29 cellular contexts compared by ENCODE assay signal in the genomic region with DNA sequence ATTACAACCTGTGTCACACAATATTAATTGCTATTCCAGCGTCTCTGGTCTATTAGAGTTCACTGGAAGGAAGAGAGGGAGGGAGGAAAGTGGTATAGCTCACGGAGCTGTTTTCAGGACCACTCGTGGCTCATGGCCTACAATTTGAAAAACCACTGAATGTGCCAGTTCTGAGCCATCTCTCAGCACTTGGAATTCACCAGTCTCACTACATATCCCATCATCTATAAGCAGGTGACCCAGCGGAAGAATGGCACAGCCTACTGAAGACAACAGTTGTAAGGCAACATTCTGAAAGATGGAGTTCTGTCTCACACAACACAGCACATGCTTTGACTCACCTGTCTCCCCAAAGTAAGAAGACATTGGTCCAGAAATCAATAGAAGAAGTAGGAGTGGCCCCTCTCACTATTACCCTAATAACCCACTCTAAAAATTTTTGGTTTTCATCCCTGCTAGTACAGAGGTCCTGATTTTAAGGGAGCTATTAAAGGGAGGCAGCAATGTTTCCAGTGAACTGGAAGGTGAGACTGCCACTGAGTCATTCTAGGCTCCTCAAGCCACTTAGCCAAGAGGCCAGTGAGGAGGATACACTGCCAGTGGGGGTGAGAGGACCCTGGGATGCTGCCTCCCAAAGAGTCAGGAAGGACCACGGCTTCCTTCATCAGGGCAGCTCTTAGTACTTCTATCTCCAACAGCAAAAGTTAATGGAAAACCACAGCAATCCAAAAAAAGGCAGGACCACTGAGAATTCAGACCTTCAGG. TPM values are rescaled to one million over a fixed set of nuclear protein-coding genes. Genes with fewer than 3 reads are reported as not detected.
DNase-seq lines count a peak whose midpoint lies in the region; ATAC-seq, FAIRE-seq and TF ChIP-seq lines count a peak whose summit lies in the region.
"Had no signal": no experiment of that assay in that cellular context is flagged by ENCODE, and none has a peak within 500 bp of the region (broad histone marks: within the 10 kb centered on the region; RNA-seq: fewer than 3 reads in every experiment).

No MANE protein-coding gene starts in this region.

- no peak overlapping the region for H3K27ac ChIP-seq in CD4-positive, alpha-beta T cell (ENCODE audit: low read depth, low read length)
- H3K27ac ChIP-seq in keratinocyte (ENCODE audit: control insufficient read depth, insufficient read depth, low read length) = no peak overlapping the region
- H3K27ac ChIP-seq in substantia nigra (ENCODE audit: low read depth, low read length, poor library complexity, severe bottlenecking) = no peak overlapping the region
- H3K27ac ChIP-seq: heart right ventricle, psoas muscle, sigmoid colon, upper lobe of left lung had no signal

- TF ChIP-seq CTCF in CD4-positive, alpha-beta T cell (IDR thresholded peaks at IDR 0.05) = no peak
- TF ChIP-seq CTCF in keratinocyte (optimal IDR thresholded peaks at IDR 0.05 in 1 of 3, IDR thresholded peaks at IDR 0.05 in 1 of 3, conservative IDR thresholded peaks at IDR 0.05 in 1 of 3; ENCODE audit: extremely low read depth in 1 of 3, insufficient read depth in 2 of 3, low read length in 3 of 3) = no peak

- H3K79me2 ChIP-seq in keratinocyte (ENCODE audit: control insufficient read depth, insufficient read depth, low read length) = peaks cover 57% of the 10 kb centered on the region

- H3K9me3 ChIP-seq in CD4-positive, alpha-beta T cell (ENCODE audit: control insufficient read depth, low read length) = no peaks in the 10 kb centered on the region
- peaks cover 3% of the 10 kb centered on the region for H3K9me3 ChIP-seq in keratinocyte (ENCODE audit: control insufficient read depth, low read depth, low read length)
- H3K9me3 ChIP-seq: psoas muscle, sigmoid colon, upper lobe of left lung had no signal

- H3K4me3 Mint-ChIP-seq in activated CD4-positive, alpha-beta T cell treated with anti-CD3 and anti-CD28 coated beads, Interleukin-2, amount 10 ng/mL, durations not matched to agents 24 days and 14 days = peak overlapping the region; percentile 65
- H3K4me3 Mint-ChIP-seq in CD4-positive, alpha-beta T cell = no peak overlapping the region
- peak overlapping the region; percentile 61 for H3K4me3 Mint-ChIP-seq in activated T-helper 1 cell treated with anti-CD3 and anti-CD28 coated beads, Interleukin-12 subunit alpha, Interleukin-12 subunit beta, Interleukin-2, Interleukin-4 antibody, amounts not matched to agents 30 ng/mL and 10 ng/mL and 1 ng/mL, durations not matched to agents 14 hours and 24 hours and 36 hours
- H3K4me3 Mint-ChIP-seq: naive B cell had no signal

- no peak for DNase-seq in activated CD4-positive, alpha-beta T cell treated with anti-CD3 and anti-CD28 coated beads, Interleukin-2, amount 10 ng/mL, durations not matched to agents 24 days and 14 days
- DNase-seq in activated CD4-positive, alpha-beta T cell treated with anti-CD3 and anti-CD28 coated beads, Interleukin-2, amount 50 U/mL, for 1 hour = no peak
- no peak for DNase-seq in CD4-positive, alpha-beta T cell
- DNase-seq in activated T-helper 1 cell treated with anti-CD3 and anti-CD28 coated beads, Interleukin-12 subunit alpha, Interleukin-12 subunit beta, Interleukin-2, Interleukin-4 antibody, amounts not matched to agents 30 ng/mL and 10 ng/mL and 1 ng/mL, durations not matched to agents 14 hours and 24 hours and 36 hours (ENCODE audit: low spot score) = no peak
- no peak for DNase-seq in keratinocyte (ENCODE audit: low read depth, low spot score)
- DNase-seq in NCI-H128 (lab: John Stamatoyannopoulos, UW; ENCODE audit: unreplicated experiment) = no peak
- DNase-seq in HCEC 1CT = no peak
- DNase-seq in substantia nigra (lab: John Stamatoyannopoulos, UW) = no peak
- DNase-seq: 8988T; activated CD4-positive, alpha-beta T cell treated with anti-CD3 and anti-CD28 coated beads for 4 hours; activated effector memory CD4-positive, alpha-beta T cell treated with anti-CD3 and anti-CD28 coated beads, Interleukin-2, amount 50 U/mL, for 16 hours; amygdala; C1 segment of cervical spinal cord; foreskin melanocyte; heart right ventricle; midbrain; naive B cell; NCI-H1048; NCI-H1694 treated with DMSO at 0.1 percent for 48 hours; NCI-H446; NCI-H774; occipital lobe; psoas muscle; Right ventricle myocardium superior; sigmoid colon; stimulated activated CD4-positive, alpha-beta T cell treated with anti-CD3 and anti-CD28 coated beads, Interleukin-4, amount 100 ng/mL, for 1 hour; upper lobe of left lung had no signal

- H3K4me1 ChIP-seq in keratinocyte (ENCODE audit: control insufficient read depth, extremely low read depth, insufficient read depth, low read length) = peaks cover 61% of the 10 kb centered on the region
- H3K4me1 ChIP-seq: psoas muscle had no signal

- no peak overlapping the region for H3K4me2 ChIP-seq in keratinocyte (ENCODE audit: control insufficient read depth, extremely low read depth, insufficient read depth, low read depth, low read length)

- H3K27me3 Mint-ChIP-seq in activated CD4-positive, alpha-beta T cell treated with anti-CD3 and anti-CD28 coated beads, Interleukin-2, amount 10 ng/mL, durations not matched to agents 24 days and 14 days = no peaks in the 10 kb centered on the region
- no peaks in the 10 kb centered on the region for H3K27me3 Mint-ChIP-seq in CD4-positive, alpha-beta T cell
- H3K27me3 Mint-ChIP-seq in activated T-helper 1 cell treated with anti-CD3 and anti-CD28 coated beads, Interleukin-12 subunit alpha, Interleukin-12 subunit beta, Interleukin-2, Interleukin-4 antibody, amounts not matched to agents 30 ng/mL and 10 ng/mL and 1 ng/mL, durations not matched to agents 14 hours and 24 hours and 36 hours (ENCODE audit: insufficient read depth) = no peaks in the 10 kb centered on the region

- H3K4me3 ChIP-seq in keratinocyte (ENCODE audit: control insufficient read depth in 2 of 3, extremely low read depth in 1 of 3, insufficient read depth in 2 of 3, low read depth in 1 of 3, low read length in 3 of 3) = no peak overlapping the region
- H3K4me3 ChIP-seq: heart right ventricle, psoas muscle, sigmoid colon, upper lobe of left lung had no signal

- peaks cover 63% of the 10 kb centered on the region for H3K4me1 Mint-ChIP-seq in activated CD4-positive, alpha-beta T cell treated with anti-CD3 and anti-CD28 coated beads, Interleukin-2, amount 10 ng/mL, durations not matched to agents 24 days and 14 days
- peaks cover 82% of the 10 kb centered on the region for H3K4me1 Mint-ChIP-seq in CD4-positive, alpha-beta T cell (ENCODE audit: low read depth)
- H3K4me1 Mint-ChIP-seq in activated T-helper 1 cell treated with anti-CD3 and anti-CD28 coated beads, Interleukin-12 subunit alpha, Interleukin-12 subunit beta, Interleukin-2, Interleukin-4 antibody, amounts not matched to agents 30 ng/mL and 10 ng/mL and 1 ng/mL, durations not matched to agents 14 hours and 24 hours and 36 hours (ENCODE audit: low read depth) = peaks cover 68% of the 10 kb centered on the region

- H3K36me3 ChIP-seq in keratinocyte (ENCODE audit: control insufficient read depth in 2 of 2, extremely low read depth in 1 of 2, insufficient read depth in 2 of 2, low read length in 2 of 2) = peaks cover 0 to 6% of the 10 kb centered on the region in 2 experiments
- H3K36me3 ChIP-seq: heart right ventricle, sigmoid colon, upper lobe of left lung had no signal

- ATAC-seq in CD4-positive, alpha-beta T cell (ENCODE audit: poor library complexity) = no peak
- ATAC-seq: heart right ventricle, Panc1, psoas muscle had no signal

- intact Hi-C loops in activated CD4-positive, alpha-beta T cell treated with anti-CD3 and anti-CD28 coated beads, Interleukin-2, amount 10 ng/mL, durations not matched to agents 24 days and 14 days (cut with micrococcal nuclease) = loop anchor here (2.0 to 5.0 kb wide), 6 partner anchors 41 to 189 kb away; no protein-coding TSS in a partner anchor
- intact Hi-C loops in CD4-positive, alpha-beta T cell (cut with DNase I, micrococcal nuclease) = loop anchor here in 1 of 2 experiments (5.0 kb wide), 1 partner anchor 149 kb away; no protein-coding TSS in a partner anchor
- intact Hi-C loops in activated T-helper 1 cell treated with anti-CD3 and anti-CD28 coated beads, Interleukin-12 subunit alpha, Interleukin-12 subunit beta, Interleukin-2, Interleukin-4 antibody, amounts not matched to agents 30 ng/mL and 10 ng/mL and 1 ng/mL, durations not matched to agents 14 hours and 24 hours and 36 hours (cut with micrococcal nuclease) = loop anchor here (1.0 to 10.0 kb wide), 10 partner anchors 18 to 551 kb away; partner anchors contain the start of gene STK24

- H3K36me3 Mint-ChIP-seq in activated CD4-positive, alpha-beta T cell treated with anti-CD3 and anti-CD28 coated beads, Interleukin-2, amount 10 ng/mL, durations not matched to agents 24 days and 14 days (ENCODE audit: low read depth) = peaks cover 18% of the 10 kb centered on the region
- no peaks in the 10 kb centered on the region for H3K36me3 Mint-ChIP-seq in CD4-positive, alpha-beta T cell (ENCODE audit: low read depth)
- H3K36me3 Mint-ChIP-seq in activated T-helper 1 cell treated with anti-CD3 and anti-CD28 coated beads, Interleukin-12 subunit alpha, Interleukin-12 subunit beta, Interleukin-2, Interleukin-4 antibody, amounts not matched to agents 30 ng/mL and 10 ng/mL and 1 ng/mL, durations not matched to agents 14 hours and 24 hours and 36 hours (ENCODE audit: low read depth) = peaks cover 5% of the 10 kb centered on the region

- no peak overlapping the region for H3K9ac ChIP-seq in keratinocyte (ENCODE audit: control insufficient read depth, extremely low read depth, insufficient read depth, low read length)

- POLR2A ChIA-PET in CD4-positive, alpha-beta T cell (lab: Charles Lee) = interaction anchor here (0.7 to 1.9 kb wide), 4 partner anchors 19 to 64 kb away, joined by 3 to 9 read pairs (median 5); no protein-coding TSS in a partner anchor

- FAIRE-seq in keratinocyte (lab: Jason Lieb, UNC) = peak; percentile 41
- FAIRE-seq: HTR-8/SVneo had no signal

- H3K9me1 ChIP-seq in keratinocyte (ENCODE audit: control insufficient read depth, extremely low read depth, insufficient read depth, low read length) = no peaks in the 10 kb centered on the region

- CTCF ChIA-PET in CD4-positive, alpha-beta T cell (lab: Charles Lee) = interaction anchor here (0.8 to 1.4 kb wide), 3 partner anchors 15 to 27 kb away, joined by 4 to 5 read pairs (median 4); no protein-coding TSS in a partner anchor

- H3K27ac Mint-ChIP-seq in activated CD4-positive, alpha-beta T cell treated with anti-CD3 and anti-CD28 coated beads, Interleukin-2, amount 10 ng/mL, durations not matched to agents 24 days and 14 days = peak overlapping the region; percentile 95
- peak overlapping the region; percentile 37 for H3K27ac Mint-ChIP-seq in CD4-positive, alpha-beta T cell
- peak overlapping the region; percentile 85 for H3K27ac Mint-ChIP-seq in activated T-helper 1 cell treated with anti-CD3 and anti-CD28 coated beads, Interleukin-12 subunit alpha, Interleukin-12 subunit beta, Interleukin-2, Interleukin-4 antibody, amounts not matched to agents 30 ng/mL and 10 ng/mL and 1 ng/mL, durations not matched to agents 14 hours and 24 hours and 36 hours
- H3K27ac Mint-ChIP-seq: naive B cell had no signal

- no peak overlapping the region for H2AFZ ChIP-seq in keratinocyte (ENCODE audit: control insufficient read depth, low read length)

- H4K20me1 ChIP-seq in keratinocyte (ENCODE audit: control insufficient read depth, extremely low read depth, insufficient read depth, low read length) = no peaks in the 10 kb centered on the region

- H3K9me3 Mint-ChIP-seq in activated CD4-positive, alpha-beta T cell treated with anti-CD3 and anti-CD28 coated beads, Interleukin-2, amount 10 ng/mL, durations not matched to agents 24 days and 14 days = peaks cover 13% of the 10 kb centered on the region
- H3K9me3 Mint-ChIP-seq in CD4-positive, alpha-beta T cell = no peaks in the 10 kb centered on the region
- H3K9me3 Mint-ChIP-seq in activated T-helper 1 cell treated with anti-CD3 and anti-CD28 coated beads, Interleukin-12 subunit alpha, Interleukin-12 subunit beta, Interleukin-2, Interleukin-4 antibody, amounts not matched to agents 30 ng/mL and 10 ng/mL and 1 ng/mL, durations not matched to agents 14 hours and 24 hours and 36 hours = peaks cover 8% of the 10 kb centered on the region

- dilution Hi-C loops in keratinocyte (cut with MboI; ENCODE audit: extremely low pct_ligation_motif_present, low sequenced_read_pairs) = no loop called here

- no peaks in the 10 kb centered on the region for H3K27me3 ChIP-seq in CD4-positive, alpha-beta T cell (ENCODE audit: control insufficient read depth, insufficient read depth, low read length)
- no peaks in the 10 kb centered on the region for H3K27me3 ChIP-seq in keratinocyte (ENCODE audit: control insufficient read depth, extremely low read depth, insufficient read depth, low read length)
- H3K27me3 ChIP-seq: sigmoid colon, upper lobe of left lung had no signal

RNA-seq across cellular contexts. Expression of gene DOCK9, which starts 50.0 kb away (rescaled TPM):
- 42.2 and 43.5 TPM in 2 replicates for total RNA-seq in activated CD4-positive, alpha-beta T cell treated with anti-CD3 and anti-CD28 coated beads, Interleukin-2, amount 10 ng/mL, durations not matched to agents 24 days and 14 days
- total RNA-seq in CD4-positive, alpha-beta T cell = 10 to 100 TPM; 76.3 to 79.3 TPM
- total RNA-seq in activated T-helper 1 cell treated with anti-CD3 and anti-CD28 coated beads, Interleukin-12 subunit alpha, Interleukin-12 subunit beta, Interleukin-2, Interleukin-4 antibody, amounts not matched to agents 30 ng/mL and 10 ng/mL and 1 ng/mL, durations not matched to agents 14 hours and 24 hours and 36 hours = 36.0 and 38.7 TPM in 2 replicates
- polyA plus RNA-seq in keratinocyte = 66.2 to 128 TPM (median 110 TPM) in 3 replicates
- polyA plus RNA-seq in keratinocyte (2011; ENCODE audit: low read depth) = 42.7 TPM
- polyA plus RNA-seq in keratinocyte (2011; cell fraction: cytosol; rRNA removed) = 66.1 and 85.6 TPM in 2 replicates
- polyA plus RNA-seq in keratinocyte (2011; cell fraction: nucleus; rRNA removed) = 150 and 155 TPM in 2 replicates
- 52.6 and 125 TPM in 2 replicates for polyA plus RNA-seq in keratinocyte (2012; ENCODE audit: low replicate concordance)
- 106 to 225 TPM (median 165 TPM) in 3 replicates for polyA minus RNA-seq in keratinocyte
- 85.4 TPM for polyA minus RNA-seq in keratinocyte (2011; cell fraction: cytosol; rRNA and poly(A)+ RNA removed)
- 209 and 348 TPM in 2 replicates for polyA minus RNA-seq in keratinocyte (2011; cell fraction: nucleus; rRNA and poly(A)+ RNA removed)

Comparison
In these comparisons a context has a peak if more than half of its experiments do, and no peak if none do; other contexts are left out.
1. H3K27ac Mint-ChIP-seq: peak in every context shown above with its lines; median percentile 95 in activated CD4-positive, alpha-beta T cell treated with anti-CD3 and anti-CD28 coated beads, Interleukin-2, amount 10 ng/mL, durations not matched to agents 24 days and 14 days; 85 in activated T-helper 1 cell treated with anti-CD3 and anti-CD28 coated beads, Interleukin-12 subunit alpha, Interleukin-12 subunit beta, Interleukin-2, Interleukin-4 antibody, amounts not matched to agents 30 ng/mL and 10 ng/mL and 1 ng/mL, durations not matched to agents 14 hours and 24 hours and 36 hours; 37 in CD4-positive, alpha-beta T cell.